20 cellular contexts compared by ENCODE assay signal in genomic region chr20:19956976-19957375, GRCh38.
DNase-seq lines count a peak whose midpoint lies in the region; ATAC-seq, FAIRE-seq and TF ChIP-seq lines count a peak whose summit lies in the region.
"Had no signal": no experiment of that assay in that cellular context is flagged by ENCODE, and none has a peak within 500 bp of the region (broad histone marks: within the 10 kb centered on the region; RNA-seq: fewer than 3 reads in every experiment).

No MANE protein-coding gene starts in this region.

- no peak overlapping the region for H3K4me2 ChIP-seq in H1 (ENCODE audit: insufficient read depth in 1 of 2, low read depth in 2 of 2, low read length in 2 of 2)

- H3K23me2 ChIP-seq in H1 (ENCODE audit: low read depth, low read length): no peaks in the 10 kb centered on the region

- H4K8ac ChIP-seq in H1 (ENCODE audit: extremely low read depth, insufficient read depth, low read length): no peak overlapping the region

- H2AFZ ChIP-seq in H1 (ENCODE audit: low read length): no peak overlapping the region
- H2AFZ ChIP-seq: GM23248 had no signal

- H2BK12ac ChIP-seq in H1 (ENCODE audit: low read depth, low read length): no peak overlapping the region

- H3K79me1 ChIP-seq in H1 (ENCODE audit: low read depth, low read length): no peaks in the 10 kb centered on the region

- H3K4me1 ChIP-seq in H1 (replicated peaks in 1 of 4; ENCODE audit: control insufficient read depth in 3 of 4, insufficient read depth in 4 of 4, low read length in 3 of 4) (peaks cover 3 to 10% (median 7%) of the 10 kb centered on the region in 4 experiments; a peak in 5 of 7 replicates), esophagus (ENCODE audit: control insufficient read depth in 2 of 2, insufficient read depth in 2 of 2, low read length in 1 of 2) (peaks cover 3 to 12% of the 10 kb centered on the region in 2 donors)
- H3K4me1 ChIP-seq: BE2C, Caco-2 had no signal

- no peak for TF ChIP-seq EP300 in H1 (IDR thresholded peaks at IDR 0.05; ENCODE audit: borderline replicate concordance in 1 of 2, low read depth in 2 of 2, low read length in 2 of 2)

- no peak for TF ChIP-seq RAD21 in H1 (IDR thresholded peaks at IDR 0.05 in 1 of 2, conservative IDR thresholded peaks at IDR 0.05 in 1 of 2; ENCODE audit: low read depth in 2 of 2, low read length in 2 of 2)

- no peak overlapping the region for H3K27ac ChIP-seq in H1 (ENCODE audit: low read depth, low read length)
- peak overlapping the region; percentile 66 to 79 for H3K27ac ChIP-seq in esophagus (ENCODE audit: low read depth in 2 of 2, low read length in 1 of 2)
- H3K27ac ChIP-seq in skin epidermis: peak overlapping the region in 14 of 21 experiments; percentile 8 to 72 (median 44)
- H3K27ac ChIP-seq: GM23248 had no signal

- H3K56ac ChIP-seq in H1 (replicated peaks; ENCODE audit: insufficient read length, low read depth, low read length): no peak overlapping the region

- no peak for TF ChIP-seq POLR2A in H1 (IDR thresholded peaks at IDR 0.05; ENCODE audit: control extremely low read depth in 1 of 2, low read depth in 2 of 2, low read length in 2 of 2)

- DNase-seq in H1 (ENCODE audit: low read depth in 1 of 2, low spot score in 2 of 2) (no peak), globus pallidus (ENCODE audit: low spot score) (no peak)
- no peak for DNase-seq in stimulated activated naive CD8-positive, alpha-beta T cell treated with anti-CD3 and anti-CD28 coated beads, Interleukin-15, Interleukin-2, amounts not matched to agents 100 U/mL and 50 U/mL, for 24 hours
- no peak for DNase-seq in activated T-cell treated with anti-CD3 and anti-CD28 coated beads, Interleukin-2, amount 50 U/mL, for 48 hours
- DNase-seq: ACHN; BE2C; C1 segment of cervical spinal cord; Caco-2; CD4-positive, alpha-beta T cell; GM23248; HCEC 1CT had no signal

- H3K36me3 ChIP-seq in H1 (ENCODE audit: control insufficient read depth in 2 of 4, insufficient read depth in 4 of 4, low read length in 3 of 4) (no peaks in the 10 kb centered on the region), esophagus (ENCODE audit: control insufficient read depth in 2 of 2, insufficient read depth in 2 of 2, low read length in 1 of 2) (peaks cover 3 to 6% of the 10 kb centered on the region in 2 donors)
- H3K36me3 ChIP-seq: BE2C had no signal

- no peak overlapping the region for H3K9ac ChIP-seq in H1 (replicated peaks in 1 of 4; ENCODE audit: extremely low read depth in 1 of 4, low read depth in 3 of 4, low read length in 3 of 4)
- H3K9ac ChIP-seq: GM23248 had no signal

- no peak for TF ChIP-seq CTCF in H1 (IDR thresholded peaks at IDR 0.05; ENCODE audit: control extremely low read depth in 1 of 3, insufficient read depth in 1 of 3, low read depth in 1 of 3, low read length in 3 of 3)

- CTCF ChIA-PET in H1 (lab: Charles Lee; ENCODE audit: partially characterized antibody): no interaction called here

- no peaks in the 10 kb centered on the region for H3K79me2 ChIP-seq in H1 (ENCODE audit: control insufficient read depth in 1 of 2, insufficient read depth in 2 of 2, low read length in 2 of 2)

- no peak overlapping the region for H3K23ac ChIP-seq in H1 (ENCODE audit: insufficient read length)

- H3K4me3 ChIP-seq in H1 (ENCODE audit: extremely low read depth in 1 of 4, insufficient read depth in 2 of 4, low read depth in 3 of 4, low read length in 4 of 4): no peak overlapping the region
- no peak overlapping the region for H3K4me3 ChIP-seq in esophagus (ENCODE audit: low read depth in 1 of 2, low read length in 2 of 2)
- no peak overlapping the region for H3K4me3 ChIP-seq in skin epidermis
- H3K4me3 ChIP-seq: GM23248 had no signal

- POLR2A ChIA-PET in H1 (lab: Charles Lee; ENCODE audit: partially characterized antibody): no interaction called here

- H2BK120ac ChIP-seq in H1 (replicated peaks; ENCODE audit: low read depth, low read length): no peak overlapping the region

- WGBS in H1 (ENCODE audit: extremely low coverage in 1 of 2, insufficient coverage in 1 of 2, insufficient read length in 1 of 2, insufficient replicate concordance in 2 of 2, low coverage in 1 of 2, low lambda C conversion rate in 2 of 2, missing lambda C conversion rate in 1 of 2), 2 experiments: 98% methylated on average over 4 of the region's 4 CpGs; no CpG with 5 or more reads in 1 of the 2 experiments
- 85 to 91% methylated on average over 4 of the region's 4 CpGs for WGBS in esophagus, 2 donors

- no peak overlapping the region for H2AK5ac ChIP-seq in H1 (ENCODE audit: low read depth, low read length)

- H4K91ac ChIP-seq in H1 (replicated peaks; ENCODE audit: insufficient read length, low read length): no peak overlapping the region

- H2BK20ac ChIP-seq in H1 (ENCODE audit: low read length): no peak overlapping the region

- no peak overlapping the region for H3K14ac ChIP-seq in H1 (ENCODE audit: insufficient read length)

- H2BK15ac ChIP-seq in H1 (ENCODE audit: low read length): 0 out of 2 replicates have a peak overlapping the region, but pooled peaks have one; percentile 29

- no peak overlapping the region for H3K4ac ChIP-seq in H1 (replicated peaks; ENCODE audit: insufficient read length, low read depth, low read length)

- H4K20me1 ChIP-seq in H1 (replicated peaks in 1 of 2; ENCODE audit: control insufficient read depth in 1 of 2, insufficient read depth in 2 of 2, low read length in 2 of 2): no peaks in the 10 kb centered on the region

- H4K5ac ChIP-seq in H1 (ENCODE audit: insufficient read length, low read depth, low read length): no peak overlapping the region

- no peak overlapping the region for H3K18ac ChIP-seq in H1 (ENCODE audit: extremely low read depth, low read length)

- H3K9me3 ChIP-seq in H1 (ENCODE audit: insufficient read depth in 2 of 2, low read depth in 1 of 2, low read length in 1 of 2) (no peaks in the 10 kb centered on the region), esophagus (ENCODE audit: control insufficient read depth in 2 of 2, insufficient read depth in 1 of 2, low read depth in 1 of 2, low read length in 1 of 2) (no peaks in the 10 kb centered on the region)
- H3K9me3 ChIP-seq: BE2C, Caco-2 had no signal

- H2BK5ac ChIP-seq in H1 (ENCODE audit: low read depth, low read length): no peak overlapping the region

- FAIRE-seq in H1 (lab: Jason Lieb, UNC): no peak
- FAIRE-seq: A204.1, D721Med, G401.6, GM12891, GM19239, H54, HTR-8/SVneo had no signal

- no peak for ATAC-seq in stimulated activated naive CD8-positive, alpha-beta T cell treated with anti-CD3 and anti-CD28 coated beads, Interleukin-15, Interleukin-2, amounts not matched to agents 100 U/mL and 50 U/mL, for 24 hours

- no peaks in the 10 kb centered on the region for H3K27me3 ChIP-seq in H1 (replicated peaks in 1 of 4; ENCODE audit: control insufficient read depth in 3 of 4, extremely low read depth in 1 of 4, insufficient read depth in 3 of 4, low read length in 3 of 4)
- no peaks in the 10 kb centered on the region for H3K27me3 ChIP-seq in esophagus (ENCODE audit: control insufficient read depth in 1 of 2, insufficient read depth in 2 of 2, low read length in 2 of 2)
- H3K27me3 ChIP-seq: BE2C had no signal

TF ChIP-seq in H1, 55 proteins besides CTCF, POLR2A, EP300 and RAD21:
- TF ChIP-seq TBP (IDR thresholded peaks at IDR 0.05; ENCODE audit: low read depth, low read length) (no peak), SAP30 (IDR thresholded peaks at IDR 0.05; ENCODE audit: insufficient read depth, insufficient replicate concordance, low read length) (no peak), CHD2 (IDR thresholded peaks at IDR 0.05; ENCODE audit: low read length) (no peak), FOSL1 (IDR thresholded peaks at IDR 0.05; ENCODE audit: insufficient read depth, low read depth, low read length) (no peak), TEAD4 (IDR thresholded peaks at IDR 0.05; ENCODE audit: low read depth, low read length) (no peak), POU5F1 (IDR thresholded peaks at IDR 0.05; ENCODE audit: low read depth, low read length) (no peak), SIRT6 (IDR thresholded peaks at IDR 0.05; ENCODE audit: low read length) (no peak), KDM5A (IDR thresholded peaks at IDR 0.05; ENCODE audit: low read length) (no peak), BCL11A (IDR thresholded peaks at IDR 0.05; ENCODE audit: low read depth in 2 of 2, low read length in 2 of 2) (no peak), SP1 (IDR thresholded peaks at IDR 0.05; ENCODE audit: low read depth, low read length) (no peak), NRF1 (IDR thresholded peaks at IDR 0.05; ENCODE audit: low read depth, low read length) (no peak), SP2 (IDR thresholded peaks at IDR 0.05; ENCODE audit: low read length) (no peak), YY1 (IDR thresholded peaks at IDR 0.05; ENCODE audit: low read depth, low read length) (no peak), BACH1 (IDR thresholded peaks at IDR 0.05; ENCODE audit: low read length) (no peak), SUZ12 (IDR thresholded peaks at IDR 0.05; ENCODE audit: low read length) (no peak)
